1 cellular context compared by ENCODE assay signal in the genomic region with DNA sequence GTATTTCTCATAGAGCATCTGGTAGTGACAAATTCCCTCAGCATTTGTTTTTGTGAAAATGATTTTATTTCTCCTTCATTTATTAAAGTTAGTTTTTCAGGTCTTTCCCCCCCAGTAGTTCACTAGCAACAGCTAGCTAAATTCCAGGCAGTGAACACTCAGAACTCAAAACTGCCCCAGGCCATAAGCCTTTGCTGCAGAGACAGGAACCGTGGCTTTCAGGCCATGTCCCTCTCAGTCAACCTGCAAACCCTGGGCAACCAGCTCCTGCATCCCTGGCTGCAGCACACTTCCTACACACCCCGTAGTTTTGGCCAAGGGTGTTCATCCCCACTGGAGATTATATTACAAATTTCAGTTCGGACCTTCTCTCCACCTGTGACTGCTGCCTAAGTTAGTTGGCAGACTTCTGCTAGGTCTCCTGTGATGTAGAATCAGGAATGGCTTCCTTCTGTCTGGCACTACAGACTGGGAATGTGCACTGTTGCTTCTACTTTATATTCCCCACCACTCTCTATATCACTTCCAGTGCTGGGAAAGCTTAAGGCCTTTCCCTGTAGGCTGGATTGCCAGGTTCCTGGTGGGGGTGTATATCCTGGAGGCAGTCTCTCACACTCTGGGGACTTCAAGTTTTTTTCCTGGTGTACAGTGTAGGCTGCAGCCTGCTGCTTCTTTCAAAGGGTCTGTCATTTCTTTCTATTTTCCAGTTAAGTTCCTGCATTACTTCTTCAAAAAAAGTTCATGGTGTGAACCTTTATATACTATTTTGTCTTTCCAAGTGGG.
TF ChIP-seq lines count a peak whose summit lies in the region.

No MANE protein-coding gene starts in this region.

TF ChIP-seq in GM23338, 12 proteins besides CTCF, POLR2A, EP300 and RAD21 (continued from another document):
- TF ChIP-seq REST (IDR thresholded peaks at IDR 0.05; ENCODE audit: unreplicated experiment) (no peak), ZNF114 (CRISPR knock-in tag; IDR thresholded peaks at IDR 0.05) (no peak), EZH2phosphoT487 (IDR thresholded peaks at IDR 0.05; ENCODE audit: unreplicated experiment) (no peak), EZH2 (IDR thresholded peaks at IDR 0.05; ENCODE audit: low read depth, unreplicated experiment) (no peak), POLR2AphosphoS5 (IDR thresholded peaks at IDR 0.05; ENCODE audit: low read depth) (no peak)
- TF ChIP-seq, protein P1, sequence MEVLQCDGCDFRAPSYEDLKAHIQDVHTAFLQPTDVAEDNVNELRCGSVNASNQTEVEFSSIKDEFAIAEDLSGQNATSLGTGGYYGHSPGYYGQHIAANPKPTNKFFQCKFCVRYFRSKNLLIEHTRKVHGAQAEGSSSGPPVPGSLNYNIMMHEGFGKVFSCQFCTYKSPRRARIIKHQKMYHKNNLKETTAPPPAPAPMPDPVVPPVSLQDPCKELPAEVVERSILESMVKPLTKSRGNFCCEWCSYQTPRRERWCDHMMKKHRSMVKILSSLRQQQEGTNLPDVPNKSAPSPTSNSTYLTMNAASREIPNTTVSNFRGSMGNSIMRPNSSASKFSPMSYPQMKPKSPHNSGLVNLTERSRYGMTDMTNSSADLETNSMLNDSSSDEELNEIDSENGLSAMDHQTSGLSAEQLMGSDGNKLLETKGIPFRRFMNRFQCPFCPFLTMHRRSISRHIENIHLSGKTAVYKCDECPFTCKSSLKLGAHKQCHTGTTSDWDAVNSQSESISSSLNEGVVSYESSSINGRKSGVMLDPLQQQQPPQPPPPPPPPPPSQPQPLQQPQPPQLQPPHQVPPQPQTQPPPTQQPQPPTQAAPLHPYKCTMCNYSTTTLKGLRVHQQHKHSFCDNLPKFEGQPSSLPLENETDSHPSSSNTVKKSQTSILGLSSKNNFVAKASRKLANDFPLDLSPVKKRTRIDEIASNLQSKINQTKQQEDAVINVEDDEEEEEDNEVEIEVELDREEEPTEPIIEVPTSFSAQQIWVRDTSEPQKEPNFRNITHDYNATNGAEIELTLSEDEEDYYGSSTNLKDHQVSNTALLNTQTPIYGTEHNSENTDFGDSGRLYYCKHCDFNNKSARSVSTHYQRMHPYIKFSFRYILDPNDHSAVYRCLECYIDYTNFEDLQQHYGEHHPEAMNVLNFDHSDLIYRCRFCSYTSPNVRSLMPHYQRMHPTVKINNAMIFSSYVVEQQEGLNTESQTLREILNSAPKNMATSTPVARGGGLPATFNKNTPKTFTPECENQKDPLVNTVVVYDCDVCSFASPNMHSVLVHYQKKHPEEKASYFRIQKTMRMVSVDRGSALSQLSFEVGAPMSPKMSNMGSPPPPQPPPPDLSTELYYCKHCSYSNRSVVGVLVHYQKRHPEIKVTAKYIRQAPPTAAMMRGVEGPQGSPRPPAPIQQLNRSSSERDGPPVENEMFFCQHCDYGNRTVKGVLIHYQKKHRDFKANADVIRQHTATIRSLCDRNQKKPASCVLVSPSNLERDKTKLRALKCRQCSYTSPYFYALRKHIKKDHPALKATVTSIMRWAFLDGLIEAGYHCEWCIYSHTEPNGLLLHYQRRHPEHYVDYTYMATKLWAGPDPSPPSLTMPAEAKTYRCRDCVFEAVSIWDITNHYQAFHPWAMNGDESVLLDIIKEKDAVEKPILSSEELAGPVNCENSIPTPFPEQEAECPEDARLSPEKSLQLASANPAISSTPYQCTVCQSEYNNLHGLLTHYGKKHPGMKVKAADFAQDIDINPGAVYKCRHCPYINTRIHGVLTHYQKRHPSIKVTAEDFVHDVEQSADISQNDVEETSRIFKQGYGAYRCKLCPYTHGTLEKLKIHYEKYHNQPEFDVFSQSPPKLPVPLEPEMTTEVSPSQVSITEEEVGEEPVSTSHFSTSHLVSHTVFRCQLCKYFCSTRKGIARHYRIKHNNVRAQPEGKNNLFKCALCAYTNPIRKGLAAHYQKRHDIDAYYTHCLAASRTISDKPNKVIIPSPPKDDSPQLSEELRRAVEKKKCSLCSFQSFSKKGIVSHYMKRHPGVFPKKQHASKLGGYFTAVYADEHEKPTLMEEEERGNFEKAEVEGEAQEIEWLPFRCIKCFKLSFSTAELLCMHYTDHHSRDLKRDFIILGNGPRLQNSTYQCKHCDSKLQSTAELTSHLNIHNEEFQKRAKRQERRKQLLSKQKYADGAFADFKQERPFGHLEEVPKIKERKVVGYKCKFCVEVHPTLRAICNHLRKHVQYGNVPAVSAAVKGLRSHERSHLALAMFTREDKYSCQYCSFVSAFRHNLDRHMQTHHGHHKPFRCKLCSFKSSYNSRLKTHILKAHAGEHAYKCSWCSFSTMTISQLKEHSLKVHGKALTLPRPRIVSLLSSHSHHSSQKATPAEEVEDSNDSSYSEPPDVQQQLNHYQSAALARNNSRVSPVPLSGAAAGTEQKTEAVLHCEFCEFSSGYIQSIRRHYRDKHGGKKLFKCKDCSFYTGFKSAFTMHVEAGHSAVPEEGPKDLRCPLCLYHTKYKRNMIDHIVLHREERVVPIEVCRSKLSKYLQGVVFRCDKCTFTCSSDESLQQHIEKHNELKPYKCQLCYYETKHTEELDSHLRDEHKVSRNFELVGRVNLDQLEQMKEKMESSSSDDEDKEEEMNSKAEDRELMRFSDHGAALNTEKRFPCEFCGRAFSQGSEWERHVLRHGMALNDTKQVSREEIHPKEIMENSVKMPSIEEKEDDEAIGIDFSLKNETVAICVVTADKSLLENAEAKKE (CRISPR knock-in tag; IDR thresholded peaks at IDR 0.05), result no peak
